ENCODE assay signal across 27 cellular contexts in genomic region chr5:181120761-181121160, GRCh38. TPM values are rescaled to one million over a fixed set of nuclear protein-coding genes. Genes with fewer than 3 reads are reported as not detected.
"Had no signal": no experiment of that assay in that cellular context is flagged by ENCODE, and none has a peak within 500 bp of the region (broad histone marks: within the 10 kb centered on the region; RNA-seq: fewer than 3 reads in every experiment).

No MANE protein-coding gene starts in this region.

- H3K4me1 ChIP-seq: ascending aorta, body of pancreas had no signal

- DNase-seq: activated CD4-positive, alpha-beta T cell treated with anti-CD3 and anti-CD28 coated beads for 1 hour; activated CD4-positive, alpha-beta T cell treated with anti-CD3 and anti-CD28 coated beads, Interleukin-2, amount 10 ng/mL, durations not matched to agents 24 days and 14 days; activated CD4-positive, alpha-beta T cell treated with anti-CD3 and anti-CD28 coated beads, Interleukin-2, amount 50 U/mL, for 48 hours; activated CD8-positive, alpha-beta memory T cell treated with anti-CD3 and anti-CD28 coated beads, Interleukin-2, amount 10 ng/mL, durations not matched to agents 7 days and 5 days; activated effector memory CD4-positive, alpha-beta T cell treated with anti-CD3 and anti-CD28 coated beads, Interleukin-2, amount 50 U/mL, for 16 hours; activated naive CD4-positive, alpha-beta T cell treated with Interleukin-2 at 50 U/mL for 16 hours; activated naive CD8-positive, alpha-beta T cell treated with anti-CD3 and anti-CD28 coated beads, Interleukin-2, amount 50 U/mL, for 24 hours; activated T-cell treated with anti-CD3 and anti-CD28 coated beads, Interleukin-2, amount 50 U/mL, for 4 hours; amniotic stem cell; body of pancreas; cortex of kidney; MM.1S; NCI-H1105; NCI-H1436; NCI-H1694 treated with DMSO at 0.1 percent for 48 hours; NCI-H2029 treated with DMSO at 0.1 percent for 48 hours; NCI-H510A treated with DMSO at 0.1 percent for 48 hours; NCI-H69; NK-92 treated with Interleukin-12 subunit alpha and Interleukin-12 subunit beta, amount 100 ng/mL, for 24 hours; SHP77 treated with DMSO at 0.1 percent for 48 hours; T-helper 17 cell; T-helper 9 cell had no signal

- ATAC-seq: activated CD8-positive, alpha-beta memory T cell treated with anti-CD3 and anti-CD28 coated beads, Interleukin-2, amount 10 ng/mL, durations not matched to agents 7 days and 5 days; activated naive CD4-positive, alpha-beta T cell treated with anti-CD3 and anti-CD28 coated beads, Interleukin-2, amount 50 U/mL, for 72 hours; activated naive CD8-positive, alpha-beta T cell treated with anti-CD3 and anti-CD28 coated beads, Interleukin-2, amount 50 U/mL, for 24 hours; activated T-cell treated with anti-CD3 and anti-CD28 coated beads, Interleukin-2, amount 50 U/mL, for 4 hours; body of pancreas; Panc1; T-helper 17 cell; WTC11 had no signal

- H3K4me3 ChIP-seq: ascending aorta, body of pancreas had no signal

- H3K27ac ChIP-seq: ascending aorta, body of pancreas had no signal

- H3K36me3 ChIP-seq: ascending aorta had no signal

- H3K27me3 ChIP-seq: body of pancreas had no signal

- H3K9me3 ChIP-seq: ascending aorta, body of pancreas had no signal

RNA-seq across cellular contexts. Expression of gene OR2V1, which starts 10.2 kb away (rescaled TPM):
- total RNA-seq: activated CD4-positive, alpha-beta T cell treated with anti-CD3 and anti-CD28 coated beads, Interleukin-2, amount 10 ng/mL, durations not matched to agents 24 days and 14 days; activated CD8-positive, alpha-beta memory T cell treated with anti-CD3 and anti-CD28 coated beads, Interleukin-2, amount 10 ng/mL, durations not matched to agents 7 days and 5 days; activated naive CD4-positive, alpha-beta T cell treated with anti-CD3 and anti-CD28 coated beads, Interleukin-2, amount 50 U/mL, for 72 hours; activated T-cell treated with anti-CD3 and anti-CD28 coated beads, Interleukin-2, amount 50 U/mL, for 4 hours; ascending aorta; body of pancreas; SK-MEL-5; T-helper 17 cell; WTC11 had no signal

RNA-seq across cellular contexts. Expression of gene OR2V2, which starts 26.6 kb away (rescaled TPM):
- total RNA-seq: activated CD4-positive, alpha-beta T cell treated with anti-CD3 and anti-CD28 coated beads, Interleukin-2, amount 10 ng/mL, durations not matched to agents 24 days and 14 days; activated CD8-positive, alpha-beta memory T cell treated with anti-CD3 and anti-CD28 coated beads, Interleukin-2, amount 10 ng/mL, durations not matched to agents 7 days and 5 days; activated naive CD4-positive, alpha-beta T cell treated with anti-CD3 and anti-CD28 coated beads, Interleukin-2, amount 50 U/mL, for 72 hours; activated T-cell treated with anti-CD3 and anti-CD28 coated beads, Interleukin-2, amount 50 U/mL, for 4 hours; ascending aorta; body of pancreas; SK-MEL-5; T-helper 17 cell; WTC11 had no signal
